ENCODE assay signal across 9 cellular contexts in genomic region chr6:24949020-24949569, GRCh38. TPM values are rescaled to one million over a fixed set of nuclear protein-coding genes. Genes with fewer than 3 reads are reported as not detected.
DNase-seq lines count a peak whose midpoint lies in the region; ATAC-seq, FAIRE-seq and TF ChIP-seq lines count a peak whose summit lies in the region.
"Had no signal": no experiment of that assay in that cellular context is flagged by ENCODE, and none has a peak within 500 bp of the region (broad histone marks: within the 10 kb centered on the region; RNA-seq: fewer than 3 reads in every experiment).

No MANE protein-coding gene starts in this region.

- peaks cover 35 to 39% of the 10 kb centered on the region in 2 donors for H3K36me3 Mint-ChIP-seq in CD4-positive, alpha-beta memory T cell
- H3K36me3 Mint-ChIP-seq in activated CD4-positive, alpha-beta memory T cell treated with anti-CD3 and anti-CD28 coated beads for 36 hours, result peaks cover 29% of the 10 kb centered on the region
- H3K36me3 Mint-ChIP-seq in WTC11, result peaks cover 12% of the 10 kb centered on the region

- FAIRE-seq in GM19239 (lab: Jason Lieb, UNC), result peak; percentile 100

- H3K4me1 ChIP-seq in CD4-positive, alpha-beta memory T cell (ENCODE audit: insufficient read depth, low read length), result peaks cover 79% of the 10 kb centered on the region

- POLR2A ChIA-PET in CD4-positive, alpha-beta memory T cell (lab: Charles Lee; ENCODE audit: partially characterized antibody), result interaction anchor here (0.8 to 31.1 kb wide), 24 partner anchors 13 to 229 kb away, joined by 3 to 1351 read pairs (median 6); partner anchors contain the start of gene RIPOR2
- POLR2A ChIA-PET in activated CD4-positive, alpha-beta memory T cell treated with anti-CD3 and anti-CD28 coated beads for 36 hours (lab: Charles Lee), result interaction anchor here (0.7 to 1.9 kb wide), 3 partner anchors 12 to 93 kb away, joined by 3 to 7 read pairs (median 5); partner anchors contain the start of gene RIPOR2
- POLR2A ChIA-PET in WTC11 (lab: Charles Lee), result no interaction called here

- CTCF ChIA-PET in CD4-positive, alpha-beta memory T cell (lab: Charles Lee; ENCODE audit: partially characterized antibody), result interaction anchor here (0.8 to 12.2 kb wide), 9 partner anchors 10 to 69 kb away, joined by 3 to 333 read pairs (median 5); partner anchors contain the start of gene RIPOR2
- CTCF ChIA-PET in activated CD4-positive, alpha-beta memory T cell treated with anti-CD3 and anti-CD28 coated beads for 36 hours (lab: Charles Lee), result interaction anchor here (1.0 to 7.4 kb wide), 2 partner anchors 13 to 43 kb away, joined by 3 to 91 read pairs; partner anchors contain the start of gene RIPOR2
- CTCF ChIA-PET in WTC11 (lab: Charles Lee), result no interaction called here

- TF ChIP-seq CTCF in brain microvascular endothelial cell (IDR thresholded peaks at IDR 0.05; ENCODE audit: low read depth, low read length, missing control alignments) (no peak), WTC11 (IDR thresholded peaks at IDR 0.05) (no peak)

- peak overlapping the region; percentile 51 for H3K27ac ChIP-seq in CD4-positive, alpha-beta memory T cell (ENCODE audit: low read depth, low read length)
- H3K27ac ChIP-seq in brain microvascular endothelial cell, result no peak overlapping the region
- H3K27ac ChIP-seq: SK-N-MC had no signal

- in situ Hi-C loops in brain microvascular endothelial cell (cut with HindIII; ENCODE audit: low pct_ligation_motif_present, low sequenced_read_pairs), result no loop called here

- peaks cover 56 to 87% (median 72%) of the 10 kb centered on the region in 4 donors for H3K4me1 Mint-ChIP-seq in CD4-positive, alpha-beta memory T cell
- peaks cover 61% of the 10 kb centered on the region for H3K4me1 Mint-ChIP-seq in activated CD4-positive, alpha-beta memory T cell treated with anti-CD3 and anti-CD28 coated beads for 36 hours (ENCODE audit: low read depth)
- H3K4me1 Mint-ChIP-seq in WTC11, result peaks cover 18% of the 10 kb centered on the region

- H3K27me3 ChIP-seq in CD4-positive, alpha-beta memory T cell (ENCODE audit: insufficient read depth, low read length), result no peaks in the 10 kb centered on the region
- H3K27me3 ChIP-seq in brain microvascular endothelial cell (replicated peaks), result no peaks in the 10 kb centered on the region

- intact Hi-C loops in CD4-positive, alpha-beta memory T cell (cut with micrococcal nuclease), result loop anchor here (1.0 kb wide), 3 partner anchors 13 to 43 kb away; no protein-coding TSS in a partner anchor
- intact Hi-C loops in activated CD4-positive, alpha-beta memory T cell treated with anti-CD3 and anti-CD28 coated beads for 36 hours (cut with micrococcal nuclease), result loop anchor here (1.0 kb wide), 1 partner anchor 13 kb away; no protein-coding TSS in a partner anchor

- no peaks in the 10 kb centered on the region for H3K36me3 ChIP-seq in CD4-positive, alpha-beta memory T cell (ENCODE audit: insufficient read depth, low read length)
- H3K36me3 ChIP-seq in brain microvascular endothelial cell (replicated peaks), result no peaks in the 10 kb centered on the region

- DNase-seq in CD4-positive, alpha-beta memory T cell, result peak; percentile 70 to 86 (median 83)
- DNase-seq in GM19239 (ENCODE audit: insufficient read length, low spot score) (peak; percentile 30), brain microvascular endothelial cell (no peak), WTC11 (ENCODE audit: low spot score) (no peak), SKM-1 treated with dmso at 0.1 percent for 144 hours (lab: John Stamatoyannopoulos, UW; ENCODE audit: unreplicated experiment) (no peak), NCI-H748 (lab: John Stamatoyannopoulos, UW; ENCODE audit: unreplicated experiment) (no peak)
- DNase-seq in activated CD4-positive, alpha-beta memory T cell treated with anti-CD3 and anti-CD28 coated beads for 36 hours, result peak; percentile 53

- peaks cover 3 to 40% (median 26%) of the 10 kb centered on the region in 8 donors for H3K9me3 Mint-ChIP-seq in CD4-positive, alpha-beta memory T cell
- H3K9me3 Mint-ChIP-seq in activated CD4-positive, alpha-beta memory T cell treated with anti-CD3 and anti-CD28 coated beads for 36 hours, result peaks cover 25% of the 10 kb centered on the region
- H3K9me3 Mint-ChIP-seq in WTC11, result peaks cover 21% of the 10 kb centered on the region

- ATAC-seq in HG03103 (IDR thresholded peaks at IDR 0.05; ENCODE audit: low read depth, unreplicated experiment) (peak; percentile 90), WTC11 (no peak)

- peak overlapping the region; percentile 84 to 97 (median 95) for H3K27ac Mint-ChIP-seq in CD4-positive, alpha-beta memory T cell
- peak overlapping the region; percentile 73 for H3K27ac Mint-ChIP-seq in activated CD4-positive, alpha-beta memory T cell treated with anti-CD3 and anti-CD28 coated beads for 36 hours
- H3K27ac Mint-ChIP-seq in WTC11, result no peak overlapping the region

- H3K9me3 ChIP-seq in CD4-positive, alpha-beta memory T cell (ENCODE audit: control insufficient read depth in 1 of 2, low read length in 2 of 2), result peaks cover 0 to 10% of the 10 kb centered on the region in 2 donors

- H3K4me3 ChIP-seq in CD4-positive, alpha-beta memory T cell (ENCODE audit: low read length in 2 of 2), result peak overlapping the region; percentile 19 to 47
- H3K4me3 ChIP-seq in brain microvascular endothelial cell (ENCODE audit: low read depth, low read length), result no peak overlapping the region
- H3K4me3 ChIP-seq: SK-N-MC had no signal

- peak overlapping the region; percentile 57 to 90 (median 82) for H3K4me3 Mint-ChIP-seq in CD4-positive, alpha-beta memory T cell
- H3K4me3 Mint-ChIP-seq in activated CD4-positive, alpha-beta memory T cell treated with anti-CD3 and anti-CD28 coated beads for 36 hours, result peak overlapping the region; percentile 22
- no peak overlapping the region for H3K4me3 Mint-ChIP-seq in WTC11

- H3K27me3 Mint-ChIP-seq in CD4-positive, alpha-beta memory T cell, result no peaks in the 10 kb centered on the region
- H3K27me3 Mint-ChIP-seq in activated CD4-positive, alpha-beta memory T cell treated with anti-CD3 and anti-CD28 coated beads for 36 hours, result no peaks in the 10 kb centered on the region
- no peaks in the 10 kb centered on the region; the same call in 1 of the 2 replicates for H3K27me3 Mint-ChIP-seq in WTC11 (ENCODE audit: low read depth)

TF ChIP-seq in WTC11, 78 proteins besides CTCF, POLR2A, EP300 and RAD21 (continues in another document):
- no peak for TF ChIP-seq ZNF317 (CRISPR knock-in tag; IDR thresholded peaks at IDR 0.05; ENCODE audit: borderline replicate concordance, low read depth)
- TF ChIP-seq NFE2L1 (CRISPR knock-in tag; IDR thresholded peaks at IDR 0.05), result no peak
- no peak for TF ChIP-seq ZNF396 (CRISPR knock-in tag; IDR thresholded peaks at IDR 0.05; ENCODE audit: borderline replicate concordance)
- TF ChIP-seq OVOL2 (CRISPR knock-in tag; IDR thresholded peaks at IDR 0.05; ENCODE audit: borderline replicate concordance), result no peak
- TF ChIP-seq TEAD1 (CRISPR knock-in tag; IDR thresholded peaks at IDR 0.05), result no peak
- no peak for TF ChIP-seq RORB (CRISPR knock-in tag; IDR thresholded peaks at IDR 0.05)
- no peak for TF ChIP-seq ZMAT4 (CRISPR knock-in tag; IDR thresholded peaks at IDR 0.05)
- TF ChIP-seq IRF1 (CRISPR knock-in tag; IDR thresholded peaks at IDR 0.05), result no peak
- no peak for TF ChIP-seq CREB1 (CRISPR knock-in tag; IDR thresholded peaks at IDR 0.05)
- TF ChIP-seq ZNF281 (CRISPR knock-in tag; IDR thresholded peaks at IDR 0.05), result no peak

RNA-seq across cellular contexts. Expression of gene RIPOR2, which starts 13.3 kb away (rescaled TPM):
- 100 to 1,000 TPM; 420 to 432 TPM for total RNA-seq in CD4-positive, alpha-beta memory T cell
- polyA plus RNA-seq in CD4-positive, alpha-beta memory T cell, result 100 to 1,000 TPM; 431 to 458 TPM
- 10 to 100 TPM; 64.5 to 68.7 TPM for total RNA-seq in activated CD4-positive, alpha-beta memory T cell treated with anti-CD3 and anti-CD28 coated beads for 36 hours
- 11.3 to 13.5 TPM (median 11.9 TPM) in 3 replicates for total RNA-seq in WTC11 (2021)

Comparison
In these comparisons a context has a peak if more than half of its experiments do, and no peak if none do; other contexts are left out.
1. DNase-seq: peak in CD4-positive, alpha-beta memory T cell (5 of 5), GM19239 (single experiment) and activated CD4-positive, alpha-beta memory T cell treated with anti-CD3 and anti-CD28 coated beads for 36 hours (single experiment); none in brain microvascular endothelial cell (single experiment), WTC11 (single experiment), SKM-1 treated with dmso at 0.1 percent for 144 hours (single experiment) and NCI-H748 (single experiment).
2. RNA of gene RIPOR2, which starts 13.3 kb away (total RNA-seq): 420 to 432 TPM in CD4-positive, alpha-beta memory T cell; 64.5 to 68.7 TPM in activated CD4-positive, alpha-beta memory T cell treated with anti-CD3 and anti-CD28 coated beads for 36 hours and 11.3 to 13.5 TPM in WTC11; every median in the first group is over 4 times any median in the second.